ENCODE assay signal across 10 cellular contexts in genomic region chr7:50409856-50410468, GRCh38.
DNase-seq lines count a peak whose midpoint lies in the region; ATAC-seq, FAIRE-seq and TF ChIP-seq lines count a peak whose summit lies in the region.
"Had no signal": no experiment of that assay in that cellular context is flagged by ENCODE, and none has a peak within 500 bp of the region (broad histone marks: within the 10 kb centered on the region; RNA-seq: fewer than 3 reads in every experiment).

No MANE protein-coding gene starts in this region.

- TF ChIP-seq POLR2A in GM18526 (IDR thresholded peaks at IDR 0.05; ENCODE audit: extremely low read depth, insufficient read length) (peak; percentile 7), H54 (IDR thresholded peaks at IDR 0.05; ENCODE audit: low read depth, low read length) (no peak)

- peak; percentile 52 for ATAC-seq in GM21619 (IDR thresholded peaks at IDR 0.05; ENCODE audit: unreplicated experiment)

- no peak for TF ChIP-seq CTCF in HL-60 (IDR thresholded peaks at IDR 0.05; ENCODE audit: insufficient read depth, low read length)

- no peaks in the 10 kb centered on the region for H3K27me3 ChIP-seq in HL-60 (ENCODE audit: insufficient read depth, poor library complexity, severe bottlenecking)
- H3K27me3 ChIP-seq: vagina had no signal

- peak; percentile 52 to 78 for DNase-seq in HL-60 (ENCODE audit: low read depth in 1 of 2, low spot score in 1 of 2)
- DNase-seq in medulla oblongata (ENCODE audit: extremely low spot score), result peak; percentile 13
- no peak for DNase-seq in substantia nigra (lab: John Stamatoyannopoulos, UW)
- no peak for DNase-seq in NCI-H510A (lab: John Stamatoyannopoulos, UW)
- DNase-seq in H54 (ENCODE audit: insufficient read length, low spot score), result no peak
- DNase-seq in activated gamma-delta T cell treated with Interleukin-2 at 50 U/mL for 16 hours, result no peak
- DNase-seq: activated CD4-positive, alpha-beta T cell treated with anti-CD3 and anti-CD28 coated beads, Interleukin-2, amount 50 U/mL, for 48 hours had no signal

- H3K4me3 ChIP-seq in HL-60 (replicated peaks; ENCODE audit: insufficient read depth, low read length), result no peak overlapping the region
- H3K4me3 ChIP-seq: vagina had no signal

- FAIRE-seq in H54 (lab: Jason Lieb, UNC), result no peak

- H3K27ac ChIP-seq in HL-60 (replicated peaks) (peak overlapping the region; percentile 44), substantia nigra (ENCODE audit: low read depth, low read length, poor library complexity, severe bottlenecking) (no peak overlapping the region)
- H3K27ac ChIP-seq: vagina had no signal

Comparison
In these comparisons a context has a peak if more than half of its experiments do, and no peak if none do; other contexts are left out.
1. DNase-seq: peak in HL-60 (2 of 2) and medulla oblongata (single experiment); none in substantia nigra (0 of 49), NCI-H510A (single experiment), H54 (single experiment) and activated gamma-delta T cell treated with Interleukin-2 at 50 U/mL for 16 hours (single experiment).